Comparison of ENCODE assay signal across 1 cellular context in the genomic region with DNA sequence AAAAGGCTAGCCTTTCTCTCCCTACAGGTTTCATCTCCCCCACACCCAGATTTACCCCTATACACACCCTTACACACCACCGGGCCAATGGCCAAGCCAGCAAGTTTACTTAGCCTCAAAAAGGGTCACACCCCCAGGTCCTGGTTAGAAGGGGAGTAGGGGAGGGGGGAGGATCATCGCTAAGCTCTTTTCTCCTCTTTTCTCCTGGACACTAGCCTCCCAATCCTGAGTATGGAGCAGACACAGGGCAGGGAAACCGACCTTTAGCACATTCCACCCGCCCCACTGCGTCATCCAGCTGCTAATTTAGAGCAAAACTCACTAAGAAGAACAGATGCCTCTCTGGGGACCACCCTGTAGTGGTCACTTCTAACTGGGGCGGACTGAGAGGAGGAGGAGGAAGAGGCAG.
A peak's percentile ranks its signal among the peaks of the same experiment; 100 is the strongest.
TF ChIP-seq lines count a peak whose summit lies in the region.

No MANE protein-coding gene starts in this region.

TF ChIP-seq in HepG2, 621 proteins besides CTCF, POLR2A, EP300 and RAD21 (continued from another document and continues in another):
- TF ChIP-seq, protein P1, sequence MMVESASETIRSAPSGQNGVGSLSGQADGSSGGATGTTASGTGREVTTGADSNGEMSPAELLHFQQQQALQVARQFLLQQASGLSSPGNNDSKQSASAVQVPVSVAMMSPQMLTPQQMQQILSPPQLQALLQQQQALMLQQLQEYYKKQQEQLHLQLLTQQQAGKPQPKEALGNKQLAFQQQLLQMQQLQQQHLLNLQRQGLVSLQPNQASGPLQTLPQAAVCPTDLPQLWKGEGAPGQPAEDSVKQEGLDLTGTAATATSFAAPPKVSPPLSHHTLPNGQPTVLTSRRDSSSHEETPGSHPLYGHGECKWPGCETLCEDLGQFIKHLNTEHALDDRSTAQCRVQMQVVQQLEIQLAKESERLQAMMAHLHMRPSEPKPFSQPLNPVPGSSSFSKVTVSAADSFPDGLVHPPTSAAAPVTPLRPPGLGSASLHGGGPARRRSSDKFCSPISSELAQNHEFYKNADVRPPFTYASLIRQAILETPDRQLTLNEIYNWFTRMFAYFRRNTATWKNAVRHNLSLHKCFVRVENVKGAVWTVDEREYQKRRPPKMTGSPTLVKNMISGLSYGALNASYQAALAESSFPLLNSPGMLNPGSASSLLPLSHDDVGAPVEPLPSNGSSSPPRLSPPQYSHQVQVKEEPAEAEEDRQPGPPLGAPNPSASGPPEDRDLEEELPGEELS (CRISPR knock-in tag; IDR thresholded peaks at IDR 0.05), result peak; percentile 47
- TF ChIP-seq SMARCC2 (IDR thresholded peaks at IDR 0.05) (no peak), ZNF788 (CRISPR knock-in tag; IDR thresholded peaks at IDR 0.05; ENCODE audit: borderline replicate concordance) (no peak), ELF4 (CRISPR knock-in tag; IDR thresholded peaks at IDR 0.05; ENCODE audit: borderline replicate concordance) (no peak), HOXA3 (CRISPR knock-in tag; IDR thresholded peaks at IDR 0.05) (peak; percentile 19; the same call in 1 of the 2 replicates), NFYB (CRISPR knock-in tag; IDR thresholded peaks at IDR 0.05) (no peak), ATF2 (CRISPR knock-in tag; IDR thresholded peaks at IDR 0.05) (no peak), KMT2A (CRISPR knock-in tag; IDR thresholded peaks at IDR 0.05) (no peak), SALL1 (CRISPR knock-in tag; IDR thresholded peaks at IDR 0.05) (peak; percentile 29; the same call in 1 of the 2 replicates), KLF12 (CRISPR knock-in tag; IDR thresholded peaks at IDR 0.05; ENCODE audit: borderline replicate concordance) (no peak), ZBTB8A (CRISPR knock-in tag; IDR thresholded peaks at IDR 0.05; ENCODE audit: borderline replicate concordance, low read depth) (no peak), ASH2L (IDR thresholded peaks at IDR 0.05; ENCODE audit: insufficient read length, low read depth, low read length) (peak; percentile 25), FOXA1 (IDR thresholded peaks at IDR 0.05) (no peak), FOXA1 (CRISPR knock-in tag; IDR thresholded peaks at IDR 0.05) (peak; percentile 46; the same call in 1 of the 2 replicates), ZNF513 (CRISPR knock-in tag; conservative IDR thresholded peaks at IDR 0.05) (no peak), ATF7-NPFF (CRISPR knock-in tag; IDR thresholded peaks at IDR 0.05; ENCODE audit: low read depth) (no peak), MZF1 (CRISPR knock-in tag; IDR thresholded peaks at IDR 0.05; ENCODE audit: borderline replicate concordance) (no peak), ZBTB4 (CRISPR knock-in tag; IDR thresholded peaks at IDR 0.05; ENCODE audit: borderline replicate concordance) (peak; percentile 46; the same call in 1 of the 2 replicates), STAG1 (CRISPR knock-in tag; IDR thresholded peaks at IDR 0.05) (no peak), FOXM1 (CRISPR knock-in tag; IDR thresholded peaks at IDR 0.05) (no peak), CREB1 (IDR thresholded peaks at IDR 0.05) (peak; percentile 31; the same call in 1 of the 2 replicates), CREB1 (CRISPR knock-in tag; IDR thresholded peaks at IDR 0.05) (peak; percentile 38; the same call in 1 of the 2 replicates), ZNF350 (CRISPR knock-in tag; IDR thresholded peaks at IDR 0.05; ENCODE audit: borderline replicate concordance, low read depth) (0 out of 2 replicates have a peak, but pooled peaks have one; percentile 23), HMGXB4 (CRISPR knock-in tag; IDR thresholded peaks at IDR 0.05; ENCODE audit: borderline replicate concordance in 1 of 2, low read depth in 1 of 2) (0 out of 4 replicates have a peak, but pooled peaks of 1 of the 2 experiments have one; percentile 14), TAF15 (IDR thresholded peaks at IDR 0.05; ENCODE audit: low read depth, low read length, poor library complexity, severe bottlenecking) (no peak), TEAD3 (CRISPR knock-in tag; optimal IDR thresholded peaks at IDR 0.05; ENCODE audit: borderline replicate concordance) (peak; percentile 77), ZSCAN30 (CRISPR knock-in tag; IDR thresholded peaks at IDR 0.05) (no peak), ZNF333 (CRISPR knock-in tag; IDR thresholded peaks at IDR 0.05; ENCODE audit: borderline replicate concordance) (no peak), CHD4 (IDR thresholded peaks at IDR 0.05; ENCODE audit: borderline replicate concordance, low read length) (0 out of 2 replicates have a peak, but pooled peaks have one; percentile 39), HHEX (CRISPR knock-in tag; IDR thresholded peaks at IDR 0.05) (no peak), ISL2 (CRISPR knock-in tag; IDR thresholded peaks at IDR 0.05) (no peak), ZBTB7B (CRISPR knock-in tag; IDR thresholded peaks at IDR 0.05) (peak; percentile 59; the same call in 1 of the 2 replicates), ZFP82 (CRISPR knock-in tag; IDR thresholded peaks at IDR 0.05; ENCODE audit: borderline replicate concordance) (no peak), HNF4G (IDR thresholded peaks at IDR 0.05; ENCODE audit: borderline replicate concordance, low read depth, low read length) (peak; percentile 76; the same call in 1 of the 2 replicates), HNF4G (CRISPR knock-in tag; IDR thresholded peaks at IDR 0.05; ENCODE audit: borderline replicate concordance, low read depth) (no peak; the same call in 1 of the 2 replicates), ZNF17 (CRISPR knock-in tag; IDR thresholded peaks at IDR 0.05) (no peak)
- TF ChIP-seq, protein P2, sequence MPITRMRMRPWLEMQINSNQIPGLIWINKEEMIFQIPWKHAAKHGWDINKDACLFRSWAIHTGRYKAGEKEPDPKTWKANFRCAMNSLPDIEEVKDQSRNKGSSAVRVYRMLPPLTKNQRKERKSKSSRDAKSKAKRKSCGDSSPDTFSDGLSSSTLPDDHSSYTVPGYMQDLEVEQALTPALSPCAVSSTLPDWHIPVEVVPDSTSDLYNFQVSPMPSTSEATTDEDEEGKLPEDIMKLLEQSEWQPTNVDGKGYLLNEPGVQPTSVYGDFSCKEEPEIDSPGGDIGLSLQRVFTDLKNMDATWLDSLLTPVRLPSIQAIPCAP (CRISPR knock-in tag; IDR thresholded peaks at IDR 0.05; ENCODE audit: low read depth), result no peak
- TF ChIP-seq, protein P3, sequence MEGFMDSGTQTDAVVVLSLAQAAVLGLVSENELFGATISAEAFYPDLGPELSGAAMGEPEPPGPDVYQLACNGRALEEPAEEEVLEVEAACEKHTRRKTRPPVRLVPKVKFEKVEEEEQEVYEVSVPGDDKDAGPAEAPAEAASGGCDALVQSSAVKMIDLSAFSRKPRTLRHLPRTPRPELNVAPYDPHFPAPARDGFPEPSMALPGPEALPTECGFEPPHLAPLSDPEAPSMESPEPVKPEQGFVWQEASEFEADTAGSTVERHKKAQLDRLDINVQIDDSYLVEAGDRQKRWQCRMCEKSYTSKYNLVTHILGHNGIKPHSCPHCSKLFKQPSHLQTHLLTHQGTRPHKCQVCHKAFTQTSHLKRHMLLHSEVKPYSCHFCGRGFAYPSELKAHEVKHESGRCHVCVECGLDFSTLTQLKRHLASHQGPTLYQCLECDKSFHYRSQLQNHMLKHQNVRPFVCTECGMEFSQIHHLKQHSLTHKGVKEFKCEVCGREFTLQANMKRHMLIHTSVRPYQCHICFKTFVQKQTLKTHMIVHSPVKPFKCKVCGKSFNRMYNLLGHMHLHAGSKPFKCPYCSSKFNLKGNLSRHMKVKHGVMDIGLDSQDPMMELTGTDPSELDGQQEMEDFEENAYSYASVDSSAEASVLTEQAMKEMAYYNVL (CRISPR knock-in tag; IDR thresholded peaks at IDR 0.05; ENCODE audit: borderline replicate concordance), result peak; percentile 69; the same call in 1 of the 2 replicates
- TF ChIP-seq, protein P4, sequence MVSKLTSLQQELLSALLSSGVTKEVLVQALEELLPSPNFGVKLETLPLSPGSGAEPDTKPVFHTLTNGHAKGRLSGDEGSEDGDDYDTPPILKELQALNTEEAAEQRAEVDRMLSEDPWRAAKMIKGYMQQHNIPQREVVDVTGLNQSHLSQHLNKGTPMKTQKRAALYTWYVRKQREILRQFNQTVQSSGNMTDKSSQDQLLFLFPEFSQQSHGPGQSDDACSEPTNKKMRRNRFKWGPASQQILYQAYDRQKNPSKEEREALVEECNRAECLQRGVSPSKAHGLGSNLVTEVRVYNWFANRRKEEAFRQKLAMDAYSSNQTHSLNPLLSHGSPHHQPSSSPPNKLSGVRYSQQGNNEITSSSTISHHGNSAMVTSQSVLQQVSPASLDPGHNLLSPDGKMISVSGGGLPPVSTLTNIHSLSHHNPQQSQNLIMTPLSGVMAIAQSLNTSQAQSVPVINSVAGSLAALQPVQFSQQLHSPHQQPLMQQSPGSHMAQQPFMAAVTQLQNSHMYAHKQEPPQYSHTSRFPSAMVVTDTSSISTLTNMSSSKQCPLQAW (CRISPR knock-in tag; IDR thresholded peaks at IDR 0.05), result no peak
